Comparison of ENCODE assay signal across 1 cellular context in genomic region chr17:32281011-32281451, GRCh38.
TF ChIP-seq lines count a peak whose summit lies in the region.

No MANE protein-coding gene starts in this region.

TF ChIP-seq in GM23338, 12 proteins besides CTCF, POLR2A, EP300 and RAD21 (continued from another document):
- TF ChIP-seq ETS1 (IDR thresholded peaks at IDR 0.05) (no peak), ZNF114 (CRISPR knock-in tag; IDR thresholded peaks at IDR 0.05) (no peak), EZH2 (IDR thresholded peaks at IDR 0.05; ENCODE audit: low read depth, unreplicated experiment) (no peak)
